1 cellular context compared by ENCODE assay signal in genomic region chr13:52127378-52127777, GRCh38.
A peak's percentile ranks its signal among the peaks of the same experiment; 100 is the strongest.
TF ChIP-seq lines count a peak whose summit lies in the region.

No MANE protein-coding gene starts in this region.

TF ChIP-seq in K562, 482 proteins besides CTCF, POLR2A, EP300 and RAD21 (continued from another document):
- TF ChIP-seq RBM22 (IDR thresholded peaks at IDR 0.05; ENCODE audit: low read depth, low read length, poor library complexity, severe bottlenecking) = no peak
- TF ChIP-seq BDP1 (IDR thresholded peaks at IDR 0.05; ENCODE audit: insufficient read depth, insufficient read length) = no peak
- peak; percentile 68 for TF ChIP-seq C11orf30 (IDR thresholded peaks at IDR 0.05; ENCODE audit: low read depth)
- TF ChIP-seq ZNF644 (tag; IDR thresholded peaks at IDR 0.05; ENCODE audit: low read depth) = no peak
- 0 out of 2 replicates have a peak, but pooled peaks have one; percentile 15 for TF ChIP-seq DPF2 (IDR thresholded peaks at IDR 0.05)
- no peak for TF ChIP-seq CC2D1A (IDR thresholded peaks at IDR 0.05)
- no peak for TF ChIP-seq ZNF586 (CRISPR knock-in tag; conservative IDR thresholded peaks at IDR 0.05)
- no peak for TF ChIP-seq ZNF639 (CRISPR knock-in tag; conservative IDR thresholded peaks at IDR 0.05 in 1 of 2, IDR thresholded peaks at IDR 0.05 in 1 of 2)
- no peak for TF ChIP-seq ZNF445 (CRISPR knock-in tag; IDR thresholded peaks at IDR 0.05; ENCODE audit: low read depth)
- 0 out of 4 replicates have a peak, but pooled peaks of 1 of the 2 experiments have one; percentile 27 for TF ChIP-seq MNT (conservative IDR thresholded peaks at IDR 0.05)
- 0 out of 2 replicates have a peak, but pooled peaks have one; percentile 42 for TF ChIP-seq CHAMP1 (IDR thresholded peaks at IDR 0.05)
- no peak for TF ChIP-seq TAL1 (IDR thresholded peaks at IDR 0.05)
- TF ChIP-seq MAX (CRISPR knock-in tag; IDR thresholded peaks at IDR 0.05) = no peak
- TF ChIP-seq PKNOX1 (IDR thresholded peaks at IDR 0.05) = peak; percentile 55
- peak; percentile 73 for TF ChIP-seq MEIS2 (IDR thresholded peaks at IDR 0.05; ENCODE audit: partially characterized antibody)
- TF ChIP-seq PBX2 (CRISPR knock-in tag; IDR thresholded peaks at IDR 0.05; ENCODE audit: low read depth) = no peak
- peak; percentile 47; the same call in 1 of the 2 replicates for TF ChIP-seq PBX2 (tag; conservative IDR thresholded peaks at IDR 0.05; ENCODE audit: low read depth)
- no peak for TF ChIP-seq HDAC8 (tag; IDR thresholded peaks at IDR 0.05)
- 0 out of 2 replicates have a peak, but pooled peaks have one; percentile 40 for TF ChIP-seq NFIC (IDR thresholded peaks at IDR 0.05)
- no peak for TF ChIP-seq MLX (CRISPR knock-in tag; conservative IDR thresholded peaks at IDR 0.05)
- peak; percentile 78 for TF ChIP-seq ZNF316 (IDR thresholded peaks at IDR 0.05)
- no peak for TF ChIP-seq MAFF (IDR thresholded peaks at IDR 0.05; ENCODE audit: low read length)
